In the genomic region with DNA sequence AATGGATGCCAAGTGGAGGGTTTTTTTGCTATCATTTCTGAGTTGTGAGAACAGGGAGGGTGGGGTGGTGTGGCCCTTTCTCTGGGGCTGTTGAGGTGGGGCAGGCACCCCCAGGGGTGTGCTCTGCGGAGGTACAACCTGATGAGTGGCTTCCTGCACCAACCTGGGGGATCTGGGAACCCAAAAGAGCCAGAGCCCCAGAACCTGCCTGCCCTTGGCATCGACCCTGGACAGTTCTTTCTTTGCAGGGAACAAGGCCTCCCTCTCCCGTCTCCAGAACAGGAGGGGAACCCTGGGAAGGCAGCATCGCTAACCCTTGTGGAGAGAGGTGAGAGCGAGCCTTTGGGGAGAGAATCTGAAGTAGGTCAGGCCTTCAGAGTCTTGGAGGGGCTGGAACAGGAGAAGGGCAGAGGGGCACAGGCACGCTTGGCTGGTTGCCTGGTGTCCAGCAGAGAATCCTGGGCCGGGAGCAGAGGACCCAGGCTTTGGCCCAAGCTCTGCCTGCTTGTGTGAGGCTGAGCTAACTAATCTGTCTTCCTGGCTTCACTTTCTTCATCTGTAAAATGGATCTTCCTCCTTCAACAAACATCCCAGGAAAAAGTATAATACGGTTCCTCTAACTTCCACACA, we compare ENCODE assay signal across 26 cellular contexts.
DNase-seq lines count a peak whose midpoint lies in the region; ATAC-seq, FAIRE-seq and TF ChIP-seq lines count a peak whose summit lies in the region.
"Had no signal": no experiment of that assay in that cellular context is flagged by ENCODE, and none has a peak within 500 bp of the region (broad histone marks: within the 10 kb centered on the region; RNA-seq: fewer than 3 reads in every experiment).

No MANE protein-coding gene starts in this region.

- H3K27me3 ChIP-seq in BLaER1, result no peaks in the 10 kb centered on the region
- H3K27me3 ChIP-seq in BLaER1 treated with 17β-estradiol and CSF1 and Interleukin-3, amounts not matched to agents 10 nM and 100 nM, result no peaks in the 10 kb centered on the region
- no peaks in the 10 kb centered on the region for H3K27me3 ChIP-seq in HepG2 (ENCODE audit: control insufficient read depth in 1 of 2, insufficient read depth in 2 of 2, low read length in 2 of 2)

- H3K9me3 ChIP-seq in BLaER1 (no peaks in the 10 kb centered on the region), HepG2 (ENCODE audit: low read length) (no peaks in the 10 kb centered on the region)
- no peaks in the 10 kb centered on the region for H3K9me3 ChIP-seq in BLaER1 treated with 17β-estradiol and CSF1 and Interleukin-3, amounts not matched to agents 10 nM and 100 nM (replicated peaks in 1 of 11)

- TF ChIP-seq EP300 in HepG2 (IDR thresholded peaks at IDR 0.05; ENCODE audit: low read depth in 2 of 2, low read length in 2 of 2) (no peak), HepG2 (CRISPR knock-in tag; IDR thresholded peaks at IDR 0.05; ENCODE audit: borderline replicate concordance) (no peak)

- no peak for TF ChIP-seq CTCF in HepG2 (CRISPR knock-in tag; IDR thresholded peaks at IDR 0.05)

- no peaks in the 10 kb centered on the region for H4K20me1 ChIP-seq in BLaER1
- 0 out of 22 replicates have a peak, but pooled peaks cover 0 to 1% (median 0%) of the 10 kb centered on the region in 11 experiments for H4K20me1 ChIP-seq in BLaER1 treated with 17β-estradiol and CSF1 and Interleukin-3, amounts not matched to agents 10 nM and 100 nM
- H4K20me1 ChIP-seq in HepG2 (ENCODE audit: insufficient read depth, low read length), result no peaks in the 10 kb centered on the region

- H3K4me1 ChIP-seq in BLaER1, result peaks cover 95% of the 10 kb centered on the region
- H3K4me1 ChIP-seq in BLaER1 treated with 17β-estradiol and CSF1 and Interleukin-3, amounts not matched to agents 10 nM and 100 nM, result peaks cover 11 to 94% (median 67%) of the 10 kb centered on the region in 10 experiments
- peaks cover 88% of the 10 kb centered on the region for H3K4me1 ChIP-seq in HepG2 (ENCODE audit: insufficient read depth, low read length)

- intact Hi-C loops in HepG2 (cut with micrococcal nuclease; ENCODE audit: unreplicated experiment), result no loop called here
- intact Hi-C loops in posterior vena cava (cut with DNase I), result no loop called here

- no peak overlapping the region for H2AFZ ChIP-seq in HepG2 (ENCODE audit: low read length)

- no peaks in the 10 kb centered on the region for H3K79me2 ChIP-seq in HepG2 (ENCODE audit: insufficient read depth, low read length)

- in situ Hi-C loops in HepG2 (cut with HindIII; ENCODE audit: extremely low pct_ligation_motif_present, low pct_unique_long_range_greater_than_20kb), result no loop called here

- DNase-seq in HepG2 (ENCODE audit: low spot score) (no peak), posterior vena cava (ENCODE audit: low spot score) (peak; percentile 75), NCI-H2171 treated with DMSO at 0.1 percent for 48 hours (lab: John Stamatoyannopoulos, UW) (no peak), OCI-M2 (lab: John Stamatoyannopoulos, UW; ENCODE audit: unreplicated experiment) (no peak), KG1 (lab: John Stamatoyannopoulos, UW) (no peak), DMS 273 (lab: John Stamatoyannopoulos, UW; ENCODE audit: unreplicated experiment) (no peak)
- DNase-seq: CD8-positive, alpha-beta memory T cell; DMS79 treated with DMSO at 0.1 percent for 48 hours; GF-D8; H9; HFFc6; MV-4-11; NCI-H1105; NCI-H1436 treated with DMSO at 0.1 percent for 48 hours; NCI-H1930; NCI-H2227 treated with DMSO at 0.1 percent for 48 hours; NCI-H526 treated with DMSO at 0.1 percent for 48 hours; RPMI8226; SIG-M5 had no signal

- POLR2A ChIA-PET in HepG2 (lab: Yijun Ruan, JAX), result interaction anchor here (1.3 to 10.9 kb wide), 5 partner anchors 22 to 85 kb away, joined by 4 to 215 read pairs (median 9); partner anchors contain the start of gene RHOB

- CTCF ChIA-PET in HepG2 (lab: Yijun Ruan, JAX; ENCODE audit: low intra/inter-chr PET ratio, low total read pairs), result no interaction called here

- no TSS peak for BruUV-seq in HepG2 (replicated peaks; lab: Mats Ljungman, UMichigan)

- 0 out of 2 replicates have a peak overlapping the region, but pooled peaks have one; percentile 25 for H3K9ac ChIP-seq in BLaER1
- H3K9ac ChIP-seq in BLaER1 treated with 17β-estradiol and CSF1 and Interleukin-3, amounts not matched to agents 10 nM and 100 nM, result 0 out of 22 replicates have a peak overlapping the region, but pooled peaks of 1 of the 11 experiments have one; percentile 13
- H3K9ac ChIP-seq in HepG2 (ENCODE audit: insufficient read depth, low read depth, low read length), result peak overlapping the region; percentile 53; the same call in 1 of the 2 replicates

- H3K27ac ChIP-seq in BLaER1 (no peak overlapping the region), HepG2 (ENCODE audit: extremely low read length, insufficient read depth, low read length) (peak overlapping the region; percentile 59)
- no peak overlapping the region for H3K27ac ChIP-seq in BLaER1 treated with 17β-estradiol and CSF1 and Interleukin-3, amounts not matched to agents 10 nM and 100 nM
- H3K27ac ChIP-seq: HL-60, SK-N-MC had no signal

- H3K4me2 ChIP-seq in BLaER1, result peak overlapping the region; percentile 59
- peak overlapping the region in 8 of 11 experiments; percentile 3 to 72 (median 52); a peak in 13 of 22 replicates for H3K4me2 ChIP-seq in BLaER1 treated with 17β-estradiol and CSF1 and Interleukin-3, amounts not matched to agents 10 nM and 100 nM
- H3K4me2 ChIP-seq in HepG2 (ENCODE audit: low read depth, low read length), result no peak overlapping the region
- H3K4me2 ChIP-seq: GM23338 had no signal

- TF ChIP-seq POLR2A in HepG2 (IDR thresholded peaks at IDR 0.05; ENCODE audit: insufficient read depth in 1 of 2, low read depth in 2 of 2, low read length in 2 of 2), result no peak

- no peaks in the 10 kb centered on the region for H3K36me3 ChIP-seq in BLaER1
- H3K36me3 ChIP-seq in BLaER1 treated with 17β-estradiol and CSF1 and Interleukin-3, amounts not matched to agents 10 nM and 100 nM, result no peaks in the 10 kb centered on the region
- no peaks in the 10 kb centered on the region for H3K36me3 ChIP-seq in HepG2 (replicated peaks in 1 of 2; ENCODE audit: control insufficient read depth in 1 of 2, insufficient read depth in 2 of 2, low read length in 2 of 2)

- WGBS in HepG2 (ENCODE audit: low lambda C conversion rate), result 97% methylated on average over 8 of the region's 8 CpGs

- H3K4me3 ChIP-seq in BLaER1 (no peak overlapping the region), HepG2 (replicated peaks in 1 of 3; ENCODE audit: insufficient read depth in 1 of 3, low read depth in 2 of 3, low read length in 3 of 3) (no peak overlapping the region)
- no peak overlapping the region for H3K4me3 ChIP-seq in BLaER1 treated with 17β-estradiol and CSF1 and Interleukin-3, amounts not matched to agents 10 nM and 100 nM
- H3K4me3 ChIP-seq: GM23338, K562, SK-N-MC had no signal

- no peak for TF ChIP-seq RAD21 in HepG2 (CRISPR knock-in tag; IDR thresholded peaks at IDR 0.05)

- ATAC-seq in HepG2, result no peak
- ATAC-seq: K562 had no signal

- no peak for FAIRE-seq in HepG2 (lab: Jason Lieb, UNC)
- FAIRE-seq: GM12891, K562 had no signal

TF ChIP-seq in HepG2, 621 proteins besides CTCF, POLR2A, EP300 and RAD21:
- TF ChIP-seq SAP130 (CRISPR knock-in tag; IDR thresholded peaks at IDR 0.05; ENCODE audit: low read depth), result no peak
- no peak for TF ChIP-seq MED13 (CRISPR knock-in tag; IDR thresholded peaks at IDR 0.05)
- no peak for TF ChIP-seq ZBTB1 (CRISPR knock-in tag; IDR thresholded peaks at IDR 0.05; ENCODE audit: borderline replicate concordance)
- no peak for TF ChIP-seq PRMT3 (CRISPR knock-in tag; IDR thresholded peaks at IDR 0.05; ENCODE audit: borderline replicate concordance, low read depth)
- TF ChIP-seq KDM4B (CRISPR knock-in tag; IDR thresholded peaks at IDR 0.05), result no peak
- no peak for TF ChIP-seq CC2D1A (CRISPR knock-in tag; IDR thresholded peaks at IDR 0.05)
- TF ChIP-seq ZNF580 (CRISPR knock-in tag; IDR thresholded peaks at IDR 0.05; ENCODE audit: borderline replicate concordance, low read depth), result no peak
- no peak for TF ChIP-seq ELF4 (CRISPR knock-in tag; IDR thresholded peaks at IDR 0.05; ENCODE audit: borderline replicate concordance)
- no peak for TF ChIP-seq PAF1 (CRISPR knock-in tag; IDR thresholded peaks at IDR 0.05)
- TF ChIP-seq SOX5 (CRISPR knock-in tag; IDR thresholded peaks at IDR 0.05; ENCODE audit: borderline replicate concordance), result no peak
- no peak for TF ChIP-seq RARG (CRISPR knock-in tag; IDR thresholded peaks at IDR 0.05; ENCODE audit: low read depth)
- TF ChIP-seq ZC3H4 (CRISPR knock-in tag; IDR thresholded peaks at IDR 0.05; ENCODE audit: borderline replicate concordance), result no peak
- no peak for TF ChIP-seq NRL (CRISPR knock-in tag; IDR thresholded peaks at IDR 0.05; ENCODE audit: borderline replicate concordance)
- TF ChIP-seq ZMAT3 (CRISPR knock-in tag; conservative IDR thresholded peaks at IDR 0.05), result no peak
- peak; percentile 61; the same call in 1 of the 2 replicates for TF ChIP-seq ZNF839 (CRISPR knock-in tag; IDR thresholded peaks at IDR 0.05; ENCODE audit: borderline replicate concordance)
- TF ChIP-seq HHEX (CRISPR knock-in tag; IDR thresholded peaks at IDR 0.05), result no peak
- TF ChIP-seq, protein P1, sequence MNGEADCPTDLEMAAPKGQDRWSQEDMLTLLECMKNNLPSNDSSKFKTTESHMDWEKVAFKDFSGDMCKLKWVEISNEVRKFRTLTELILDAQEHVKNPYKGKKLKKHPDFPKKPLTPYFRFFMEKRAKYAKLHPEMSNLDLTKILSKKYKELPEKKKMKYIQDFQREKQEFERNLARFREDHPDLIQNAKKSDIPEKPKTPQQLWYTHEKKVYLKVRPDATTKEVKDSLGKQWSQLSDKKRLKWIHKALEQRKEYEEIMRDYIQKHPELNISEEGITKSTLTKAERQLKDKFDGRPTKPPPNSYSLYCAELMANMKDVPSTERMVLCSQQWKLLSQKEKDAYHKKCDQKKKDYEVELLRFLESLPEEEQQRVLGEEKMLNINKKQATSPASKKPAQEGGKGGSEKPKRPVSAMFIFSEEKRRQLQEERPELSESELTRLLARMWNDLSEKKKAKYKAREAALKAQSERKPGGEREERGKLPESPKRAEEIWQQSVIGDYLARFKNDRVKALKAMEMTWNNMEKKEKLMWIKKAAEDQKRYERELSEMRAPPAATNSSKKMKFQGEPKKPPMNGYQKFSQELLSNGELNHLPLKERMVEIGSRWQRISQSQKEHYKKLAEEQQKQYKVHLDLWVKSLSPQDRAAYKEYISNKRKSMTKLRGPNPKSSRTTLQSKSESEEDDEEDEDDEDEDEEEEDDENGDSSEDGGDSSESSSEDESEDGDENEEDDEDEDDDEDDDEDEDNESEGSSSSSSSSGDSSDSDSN (CRISPR knock-in tag; IDR thresholded peaks at IDR 0.05), result 0 out of 2 replicates have a peak, but pooled peaks have one; percentile 3
- peak; percentile 63 for TF ChIP-seq ZNF629 (CRISPR knock-in tag; conservative IDR thresholded peaks at IDR 0.05)
- no peak for TF ChIP-seq NR3C1 (CRISPR knock-in tag; IDR thresholded peaks at IDR 0.05)
